12 cellular contexts compared by ENCODE assay signal in genomic region chr2:159000072-159000471, GRCh38.
"Had no signal": no experiment of that assay in that cellular context is flagged by ENCODE, and none has a peak within 500 bp of the region (broad histone marks: within the 10 kb centered on the region; RNA-seq: fewer than 3 reads in every experiment).

No MANE protein-coding gene starts in this region.

- DNase-seq: activated CD4-positive, alpha-beta T cell treated with anti-CD3 and anti-CD28 coated beads, Interleukin-2, amount 50 U/mL, for 48 hours; activated CD4-positive, CD25-positive, alpha-beta regulatory T cell treated with anti-CD3 and anti-CD28 coated beads, Interleukin-2, amount 50 U/mL, for 72 hours; activated gamma-delta T cell; activated T-cell treated with anti-CD3 and anti-CD28 coated beads, Interleukin-2, amount 50 U/mL, for 4 hours; amygdala; heart right ventricle; mesendoderm; ovary; retina; small intestine; tibial artery had no signal

- H3K36me3 ChIP-seq: ovary had no signal

- ATAC-seq: activated T-cell treated with anti-CD3 and anti-CD28 coated beads, Interleukin-2, amount 50 U/mL, for 4 hours; heart right ventricle; left lobe of liver had no signal

- H3K9me3 ChIP-seq: ovary, tibial artery had no signal

- H3K27me3 ChIP-seq: heart right ventricle, ovary, tibial artery had no signal

- H3K27ac ChIP-seq: ovary had no signal

- H3K4me3 ChIP-seq: heart right ventricle, ovary, tibial artery had no signal
